8 cellular contexts compared by ENCODE assay signal in the genomic region with DNA sequence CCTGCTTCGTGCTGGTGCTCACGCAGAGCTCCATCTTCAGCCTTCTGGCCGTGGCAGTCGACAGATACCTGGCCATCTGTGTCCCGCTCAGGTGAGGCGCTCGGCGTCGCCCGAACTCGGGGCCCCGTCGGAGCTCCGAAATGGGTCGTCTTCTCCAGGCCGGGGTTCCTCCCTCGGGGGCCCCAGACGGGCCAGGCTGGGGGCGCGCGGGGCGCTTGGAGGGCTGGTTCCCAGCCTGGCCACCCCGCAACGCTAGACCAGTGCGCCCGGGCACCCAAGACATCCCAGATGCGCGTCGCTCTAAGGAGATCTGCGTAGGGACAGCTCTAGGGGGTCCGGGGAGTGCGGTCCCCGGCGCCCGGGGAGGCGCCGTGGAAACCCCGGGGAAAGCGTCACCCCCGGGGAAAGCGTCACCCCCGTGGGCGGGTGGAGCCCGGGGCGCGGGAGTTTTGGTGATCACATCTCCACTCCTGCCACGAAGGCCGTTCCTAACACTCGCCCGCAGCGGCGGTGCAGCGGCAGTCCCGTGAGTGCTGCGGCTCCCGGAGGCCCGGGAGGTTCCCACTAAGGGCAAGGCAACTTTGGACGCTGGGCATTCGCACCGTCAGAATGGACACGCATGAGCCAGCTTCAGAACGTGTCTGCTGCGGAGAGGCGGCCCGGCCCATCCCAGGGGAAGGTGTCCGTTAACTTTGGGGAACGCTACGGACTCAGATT. TPM values are rescaled to one million over a fixed set of nuclear protein-coding genes. Genes with fewer than 3 reads are reported as not detected.
DNase-seq lines count a peak whose midpoint lies in the region; ATAC-seq and TF ChIP-seq lines count a peak whose summit lies in the region.

No MANE protein-coding gene starts in this region.

- peak overlapping the region; percentile 69 for H3K4me3 Mint-ChIP-seq in activated CD8-positive, alpha-beta memory T cell treated with anti-CD3 and anti-CD28 coated beads, Interleukin-2, amount 10 ng/mL, durations not matched to agents 7 days and 5 days

- peak; percentile 10 for ATAC-seq in activated CD8-positive, alpha-beta memory T cell treated with anti-CD3 and anti-CD28 coated beads, Interleukin-2, amount 10 ng/mL, durations not matched to agents 7 days and 5 days
- ATAC-seq in psoas muscle = peak in 3 of 4 donors; percentile 3 to 29 (median 25)

- no peaks in the 10 kb centered on the region for H3K36me3 Mint-ChIP-seq in activated CD8-positive, alpha-beta memory T cell treated with anti-CD3 and anti-CD28 coated beads, Interleukin-2, amount 10 ng/mL, durations not matched to agents 7 days and 5 days

- H3K27ac ChIP-seq in cardiac muscle cell (no peak overlapping the region), psoas muscle (no peak overlapping the region)

- peaks cover 12% of the 10 kb centered on the region for H3K4me1 Mint-ChIP-seq in activated CD8-positive, alpha-beta memory T cell treated with anti-CD3 and anti-CD28 coated beads, Interleukin-2, amount 10 ng/mL, durations not matched to agents 7 days and 5 days

- H3K36me3 ChIP-seq in cardiac muscle cell (no peaks in the 10 kb centered on the region), psoas muscle (ENCODE audit: insufficient read depth in 1 of 2, low read depth in 1 of 2) (no peaks in the 10 kb centered on the region)

- WGBS in psoas muscle, 3 donors = 3 to 4% (median 3%) methylated on average over 66 to 68 of the region's 68 CpGs

- intact Hi-C loops in psoas muscle (cut with DNase I) = loop anchor here in 1 of 2 donors (2.0 kb wide), 1 partner anchor 53 kb away; the partner anchor contains the start of genes TTC19 and ZSWIM7

- CTCF ChIA-PET in activated CD8-positive, alpha-beta memory T cell treated with anti-CD3 and anti-CD28 coated beads, Interleukin-2, amount 10 ng/mL, durations not matched to agents 7 days and 5 days (lab: Charles Lee) = interaction anchor here (0.6 to 2.6 kb wide), 13 partner anchors 9 to 117 kb away, joined by 3 to 14 read pairs (median 3); partner anchors contain the start of genes TTC19 and ZSWIM7

- peaks cover 57% of the 10 kb centered on the region for H3K27me3 Mint-ChIP-seq in activated CD8-positive, alpha-beta memory T cell treated with anti-CD3 and anti-CD28 coated beads, Interleukin-2, amount 10 ng/mL, durations not matched to agents 7 days and 5 days

- peak overlapping the region; percentile 6 for H3K27ac Mint-ChIP-seq in activated CD8-positive, alpha-beta memory T cell treated with anti-CD3 and anti-CD28 coated beads, Interleukin-2, amount 10 ng/mL, durations not matched to agents 7 days and 5 days

- peak overlapping the region; percentile 64 for H3K4me3 ChIP-seq in cardiac muscle cell
- peak overlapping the region; percentile 69 for H3K4me3 ChIP-seq in psoas muscle

- DNase-seq in activated CD8-positive, alpha-beta memory T cell treated with anti-CD3 and anti-CD28 coated beads, Interleukin-2, amount 10 ng/mL, durations not matched to agents 7 days and 5 days = no peak
- DNase-seq in activated CD8-positive, alpha-beta memory T cell treated with anti-CD3 and anti-CD28 coated beads for 24 hours = no peak
- peak; percentile 12 for DNase-seq in activated T-cell treated with anti-CD3 and anti-CD28 coated beads for 1 hour (ENCODE audit: low read depth)
- DNase-seq in cardiac muscle cell (ENCODE audit: low read depth in 1 of 2, low spot score in 1 of 2) = peak; percentile 42 to 45
- DNase-seq in psoas muscle = no peak
- no peak for DNase-seq in epidermal melanocyte (ENCODE audit: insufficient read length, low spot score)
- no peak for DNase-seq in NCI-H1105 treated with DMSO at 0.1 percent for 48 hours (lab: John Stamatoyannopoulos, UW)
- no peak for DNase-seq in GM19240 (ENCODE audit: insufficient read length, low spot score)

- H3K4me1 ChIP-seq in cardiac muscle cell (ENCODE audit: low read depth) (peaks cover 3% of the 10 kb centered on the region), psoas muscle (no peaks in the 10 kb centered on the region)

- peaks cover 35% of the 10 kb centered on the region for H3K27me3 ChIP-seq in cardiac muscle cell
- peaks cover 0 to 36% (median 8%) of the 10 kb centered on the region in 3 donors for H3K27me3 ChIP-seq in psoas muscle (ENCODE audit: insufficient read depth in 3 of 3, low read length in 2 of 3)

- TF ChIP-seq CTCF in cardiac muscle cell (IDR thresholded peaks at IDR 0.05; ENCODE audit: low read depth, low read length) = no peak
- no peak for TF ChIP-seq CTCF in psoas muscle (IDR thresholded peaks at IDR 0.05)

- H3K9me3 ChIP-seq in cardiac muscle cell (ENCODE audit: low read depth) = no peaks in the 10 kb centered on the region
- no peaks in the 10 kb centered on the region for H3K9me3 ChIP-seq in psoas muscle

- no peaks in the 10 kb centered on the region for H3K9me3 Mint-ChIP-seq in activated CD8-positive, alpha-beta memory T cell treated with anti-CD3 and anti-CD28 coated beads, Interleukin-2, amount 10 ng/mL, durations not matched to agents 7 days and 5 days (ENCODE audit: low read depth)

RNA-seq across cellular contexts. Expression of gene ADORA2B, which starts 0.7 kb away (rescaled TPM):
- total RNA-seq in activated CD8-positive, alpha-beta memory T cell treated with anti-CD3 and anti-CD28 coated beads, Interleukin-2, amount 10 ng/mL, durations not matched to agents 7 days and 5 days = 1 to 10 TPM in 1 of 2 experiments, under 1 TPM in 1; 0.49 to 1.1 TPM
- 10.5 and 12.2 TPM in 2 replicates for total RNA-seq in cardiac muscle cell
- 11.6 and 16.2 TPM in 2 replicates for polyA plus RNA-seq in cardiac muscle cell
- total RNA-seq in psoas muscle = under 1 TPM; 0.20 to 0.36 (median 0.29) TPM
- under 1 TPM; 0.07 to 0.13 (median 0.13) TPM for polyA plus RNA-seq in psoas muscle

RNA-seq across cellular contexts. Expression of gene ZSWIM7, which starts 53.9 kb away (rescaled TPM):
- 10 to 100 TPM in 1 of 2 experiments, 1 to 10 TPM in 1; 8.8 to 10.3 TPM for total RNA-seq in activated CD8-positive, alpha-beta memory T cell treated with anti-CD3 and anti-CD28 coated beads, Interleukin-2, amount 10 ng/mL, durations not matched to agents 7 days and 5 days
- total RNA-seq in cardiac muscle cell (28.1 and 47.8 TPM in 2 replicates), psoas muscle (10 to 100 TPM; 29.1 to 46.6 (median 38.0) TPM)
- polyA plus RNA-seq in cardiac muscle cell (81.6 and 84.7 TPM in 2 replicates), psoas muscle (10 to 100 TPM; 32.8 to 78.0 (median 70.0) TPM)

RNA-seq across cellular contexts. Expression of gene TTC19, which starts 54.0 kb away (rescaled TPM):
- 10 to 100 TPM; 32.6 to 33.1 TPM for total RNA-seq in activated CD8-positive, alpha-beta memory T cell treated with anti-CD3 and anti-CD28 coated beads, Interleukin-2, amount 10 ng/mL, durations not matched to agents 7 days and 5 days
- total RNA-seq in cardiac muscle cell (115 and 133 TPM in 2 replicates), psoas muscle (10 to 100 TPM; 16.5 to 31.5 (median 29.0) TPM)
- polyA plus RNA-seq in cardiac muscle cell (76.5 and 79.0 TPM in 2 replicates), psoas muscle (10 to 100 TPM; 17.6 to 34.2 (median 19.2) TPM)

Comparison
In these comparisons a context has a peak if more than half of its experiments do, and no peak if none do; other contexts are left out.
1. DNase-seq: peak in activated T-cell treated with anti-CD3 and anti-CD28 coated beads for 1 hour (single experiment) and cardiac muscle cell (2 of 2); none in activated CD8-positive, alpha-beta memory T cell treated with anti-CD3 and anti-CD28 coated beads, Interleukin-2, amount 10 ng/mL, durations not matched to agents 7 days and 5 days (single experiment), activated CD8-positive, alpha-beta memory T cell treated with anti-CD3 and anti-CD28 coated beads for 24 hours (single experiment), psoas muscle (0 of 2), epidermal melanocyte (single experiment), NCI-H1105 treated with DMSO at 0.1 percent for 48 hours (single experiment) and GM19240 (single experiment).